In genomic region chrX:71067079-71067478, GRCh38 we compare ENCODE assay signal across 10 cellular contexts. TPM values are rescaled to one million over a fixed set of nuclear protein-coding genes. Genes with fewer than 3 reads are reported as not detected.
DNase-seq lines count a peak whose midpoint lies in the region; ATAC-seq and TF ChIP-seq lines count a peak whose summit lies in the region.
"Had no signal": no experiment of that assay in that cellular context is flagged by ENCODE, and none has a peak within 500 bp of the region (broad histone marks: within the 10 kb centered on the region; RNA-seq: fewer than 3 reads in every experiment).

No MANE protein-coding gene starts in this region.

- peak overlapping the region; percentile 99 for H3K4me3 Mint-ChIP-seq in natural killer cell treated with Interleukin-12 subunit alpha and Interleukin-12 subunit beta and Interleukin-15 and Interleukin-18, amount 100 ng/mL, for 72 hours

- H3K4me1 ChIP-seq in effector memory CD4-positive, alpha-beta T cell (ENCODE audit: control insufficient read depth, insufficient read depth, low read length, poor library complexity, severe bottlenecking) = no peaks in the 10 kb centered on the region

- peaks cover 0 to 7% of the 10 kb centered on the region in 2 donors for H3K27me3 Mint-ChIP-seq in natural killer cell treated with Interleukin-12 subunit alpha and Interleukin-12 subunit beta and Interleukin-15 and Interleukin-18, amount 100 ng/mL, for 72 hours

- H3K4me3 ChIP-seq in AG10803 (ENCODE audit: low read length) (peak overlapping the region; percentile 73), LNCaP clone FGC (ENCODE audit: low read depth, low read length) (peak overlapping the region; percentile 76)
- peak overlapping the region; percentile 74 for H3K4me3 ChIP-seq in effector memory CD4-positive, alpha-beta T cell (ENCODE audit: insufficient read depth, low read depth, low read length, poor library complexity, severe bottlenecking)

- H3K27ac Mint-ChIP-seq in natural killer cell treated with Interleukin-12 subunit alpha and Interleukin-12 subunit beta and Interleukin-15 and Interleukin-18, amount 100 ng/mL, for 72 hours = peak overlapping the region; percentile 86 to 87

- H3K36me3 ChIP-seq in effector memory CD4-positive, alpha-beta T cell (ENCODE audit: control insufficient read depth, insufficient read depth, low read length) = no peaks in the 10 kb centered on the region

- peaks cover 5% of the 10 kb centered on the region for H3K36me3 Mint-ChIP-seq in natural killer cell treated with Interleukin-12 subunit alpha and Interleukin-12 subunit beta and Interleukin-15 and Interleukin-18, amount 100 ng/mL, for 72 hours

- H3K27me3 ChIP-seq in effector memory CD4-positive, alpha-beta T cell (replicated peaks; ENCODE audit: control insufficient read depth, insufficient read depth, low read length, poor library complexity, severe bottlenecking) = no peaks in the 10 kb centered on the region

- DNase-seq in AG10803 (ENCODE audit: low read depth) (no peak), LNCaP clone FGC (ENCODE audit: low read depth) (no peak), NCI-H2227 treated with DMSO at 0.1 percent for 48 hours (lab: John Stamatoyannopoulos, UW) (no peak), putamen (ENCODE audit: low spot score) (no peak)
- DNase-seq in effector memory CD4-positive, alpha-beta T cell = no peak
- DNase-seq in natural killer cell treated with Interleukin-12 subunit alpha and Interleukin-12 subunit beta and Interleukin-15 and Interleukin-18, amount 100 ng/mL, for 72 hours (ENCODE audit: low spot score) = no peak
- DNase-seq: NCI-H748 treated with DMSO at 0.1 percent for 48 hours had no signal

- no peaks in the 10 kb centered on the region for H3K9me3 Mint-ChIP-seq in natural killer cell treated with Interleukin-12 subunit alpha and Interleukin-12 subunit beta and Interleukin-15 and Interleukin-18, amount 100 ng/mL, for 72 hours

- TF ChIP-seq CTCF in AG10803 (conservative IDR thresholded peaks at IDR 0.05; ENCODE audit: low read length) (no peak), LNCaP clone FGC (IDR thresholded peaks at IDR 0.05; ENCODE audit: control insufficient read depth, extremely low read depth, insufficient read depth) (no peak)

- ATAC-seq in natural killer cell treated with Interleukin-12 subunit alpha and Interleukin-12 subunit beta and Interleukin-15 and Interleukin-18, amount 100 ng/mL, for 72 hours = no peak
- ATAC-seq in HG03520 (IDR thresholded peaks at IDR 0.05; ENCODE audit: unreplicated experiment) (no peak), GM21515 (IDR thresholded peaks at IDR 0.05; ENCODE audit: unreplicated experiment) (no peak)

- H3K9me3 ChIP-seq in effector memory CD4-positive, alpha-beta T cell (ENCODE audit: control insufficient read depth, low read length) = no peaks in the 10 kb centered on the region

- peaks cover 6 to 19% of the 10 kb centered on the region in 2 donors for H3K4me1 Mint-ChIP-seq in natural killer cell treated with Interleukin-12 subunit alpha and Interleukin-12 subunit beta and Interleukin-15 and Interleukin-18, amount 100 ng/mL, for 72 hours (ENCODE audit: low read depth in 2 of 2)

- peak overlapping the region; percentile 86 for H3K27ac ChIP-seq in effector memory CD4-positive, alpha-beta T cell (ENCODE audit: insufficient read depth, low read length, poor library complexity, severe bottlenecking)

RNA-seq across cellular contexts. Expression of gene SNX12, which starts 1.1 kb away (rescaled TPM):
- 10 to 100 TPM; 43.3 to 51.8 TPM for total RNA-seq in natural killer cell treated with Interleukin-12 subunit alpha and Interleukin-12 subunit beta and Interleukin-15 and Interleukin-18, amount 100 ng/mL, for 72 hours

RNA-seq across cellular contexts. Expression of gene FOXO4, which starts 28.6 kb away (rescaled TPM):
- 10 to 100 TPM; 10.0 to 20.6 TPM for total RNA-seq in natural killer cell treated with Interleukin-12 subunit alpha and Interleukin-12 subunit beta and Interleukin-15 and Interleukin-18, amount 100 ng/mL, for 72 hours

RNA-seq across cellular contexts. Expression of gene CXorf65, which starts 39.5 kb away (rescaled TPM):
- 10 to 100 TPM; 18.0 to 28.1 TPM for total RNA-seq in natural killer cell treated with Interleukin-12 subunit alpha and Interleukin-12 subunit beta and Interleukin-15 and Interleukin-18, amount 100 ng/mL, for 72 hours
- total RNA-seq: glomerular endothelial cell had no signal

RNA-seq across cellular contexts. Expression of gene IL2RG, which starts 44.3 kb away (rescaled TPM):
- 100 to 1,000 TPM; 241 to 512 TPM for total RNA-seq in natural killer cell treated with Interleukin-12 subunit alpha and Interleukin-12 subunit beta and Interleukin-15 and Interleukin-18, amount 100 ng/mL, for 72 hours

RNA-seq across cellular contexts. Expression of gene MED12, which starts 51.3 kb away (rescaled TPM):
- total RNA-seq in natural killer cell treated with Interleukin-12 subunit alpha and Interleukin-12 subunit beta and Interleukin-15 and Interleukin-18, amount 100 ng/mL, for 72 hours = 10 to 100 TPM; 68.5 to 72.9 TPM
